Comparison of ENCODE assay signal across 20 cellular contexts in genomic region chr2:158914066-158914465, GRCh38.
"Had no signal": no experiment of that assay in that cellular context is flagged by ENCODE, and none has a peak within 500 bp of the region (broad histone marks: within the 10 kb centered on the region; RNA-seq: fewer than 3 reads in every experiment).

No MANE protein-coding gene starts in this region.

- H3K27me3 Mint-ChIP-seq: stimulated activated naive B cell treated with anti-CD40 and anti-IgM and Interleukin-4, amounts not matched to agents 10 μg/mL and 1 μg/mL and 100 μg/mL, for 72 hours; stimulated activated naive CD8-positive, alpha-beta T cell treated with anti-CD3 and anti-CD28 coated beads, Interleukin-15, amount 100 ng/mL, for 72 hours had no signal

- H3K4me1 Mint-ChIP-seq: endodermal cell; stimulated activated naive B cell treated with anti-CD40 and anti-IgM and Interleukin-4, amounts not matched to agents 10 μg/mL and 1 μg/mL and 100 μg/mL, for 72 hours; stimulated activated naive CD8-positive, alpha-beta T cell treated with anti-CD3 and anti-CD28 coated beads, Interleukin-15, amount 100 ng/mL, for 72 hours had no signal

- H3K9me3 Mint-ChIP-seq: endodermal cell; naive thymus-derived CD4-positive, alpha-beta T cell; stimulated activated naive B cell treated with anti-CD40 and anti-IgM and Interleukin-4, amounts not matched to agents 10 μg/mL and 1 μg/mL and 100 μg/mL, for 72 hours; stimulated activated naive CD8-positive, alpha-beta T cell treated with anti-CD3 and anti-CD28 coated beads, Interleukin-15, amount 100 ng/mL, for 72 hours had no signal

- H3K36me3 Mint-ChIP-seq: naive thymus-derived CD4-positive, alpha-beta T cell; stimulated activated naive B cell treated with anti-CD40 and anti-IgM and Interleukin-4, amounts not matched to agents 10 μg/mL and 1 μg/mL and 100 μg/mL, for 72 hours had no signal

- H3K36me3 ChIP-seq: heart right ventricle, neutrophil, tibial nerve, upper lobe of right lung had no signal

- H3K27me3 ChIP-seq: heart right ventricle, neutrophil, testis, tibial nerve, upper lobe of right lung had no signal

- H3K27ac Mint-ChIP-seq: endodermal cell; nephron progenitor cell; stimulated activated naive B cell treated with anti-CD40 and anti-IgM and Interleukin-4, amounts not matched to agents 10 μg/mL and 1 μg/mL and 100 μg/mL, for 72 hours had no signal

- H3K9me3 ChIP-seq: heart right ventricle, neutrophil, testis, tibial nerve, upper lobe of right lung had no signal

- ATAC-seq: heart right ventricle; naive thymus-derived CD4-positive, alpha-beta T cell; sciatic nerve; stimulated activated naive B cell treated with anti-CD40 and anti-IgM and Interleukin-4, amounts not matched to agents 10 μg/mL and 1 μg/mL and 100 μg/mL, for 72 hours; stimulated activated naive CD8-positive, alpha-beta T cell treated with anti-CD3 and anti-CD28 coated beads, Interleukin-15, amount 100 ng/mL, for 72 hours; upper lobe of right lung had no signal

- H3K27ac ChIP-seq: heart right ventricle, neutrophil, skin epidermis, testis, tibial nerve, upper lobe of right lung had no signal

- H3K4me1 ChIP-seq: testis, tibial nerve, upper lobe of right lung had no signal

- H3K4me3 ChIP-seq: heart right ventricle, skin epidermis, testis, tibial nerve, upper lobe of right lung had no signal

- DNase-seq: endodermal cell; heart right ventricle; hypothalamus; kidney glomerular epithelial cell; mesendoderm; naive thymus-derived CD4-positive, alpha-beta T cell; nephron progenitor cell; posterior cingulate gyrus; stimulated activated CD4-positive, alpha-beta T cell treated with anti-CD3 and anti-CD28 coated beads, Interleukin-2, amount 100 ng/mL, for 24 hours; stimulated activated CD4-positive, alpha-beta T cell treated with anti-CD3 and anti-CD28 coated beads, Interleukin-4, amount 100 ng/mL, for 4 hours; stimulated activated naive B cell treated with anti-CD40 and anti-IgM and Interleukin-4, amounts not matched to agents 10 μg/mL and 1 μg/mL and 100 μg/mL, for 72 hours; stimulated activated naive CD8-positive, alpha-beta T cell treated with anti-CD3 and anti-CD28 coated beads, Interleukin-15, amount 100 ng/mL, for 72 hours; testis; upper lobe of right lung had no signal

- H3K4me3 Mint-ChIP-seq: endodermal cell; naive thymus-derived CD4-positive, alpha-beta T cell; nephron progenitor cell; stimulated activated naive B cell treated with anti-CD40 and anti-IgM and Interleukin-4, amounts not matched to agents 10 μg/mL and 1 μg/mL and 100 μg/mL, for 72 hours; stimulated activated naive CD8-positive, alpha-beta T cell treated with anti-CD3 and anti-CD28 coated beads, Interleukin-15, amount 100 ng/mL, for 72 hours had no signal

- FAIRE-seq: frontal cortex, islet of Langerhans had no signal
